Comparison of ENCODE assay signal across 29 cellular contexts in the genomic region with DNA sequence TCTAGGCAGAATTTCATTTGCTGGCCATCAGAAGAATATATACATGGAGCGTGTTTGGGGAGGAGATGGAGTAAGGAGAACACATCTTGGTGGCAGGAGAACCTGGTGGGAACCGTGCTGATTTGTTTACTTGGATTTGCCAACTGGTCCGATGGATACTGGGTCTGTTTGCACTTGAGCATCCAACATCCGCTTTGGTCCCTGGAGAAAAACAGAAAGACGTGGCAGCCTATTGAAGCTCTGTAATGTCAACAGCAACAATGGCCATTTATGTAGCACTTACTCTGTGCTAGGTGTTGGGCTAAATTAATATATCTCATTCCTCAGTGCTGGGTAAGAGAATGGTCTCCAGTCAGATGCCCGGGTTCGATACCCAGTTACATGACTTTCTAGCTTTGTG.
"Had no signal": no experiment of that assay in that cellular context is flagged by ENCODE, and none has a peak within 500 bp of the region (broad histone marks: within the 10 kb centered on the region; RNA-seq: fewer than 3 reads in every experiment).

No MANE protein-coding gene starts in this region.

- H3K27me3 ChIP-seq: breast epithelium, gastrocnemius medialis, hepatocyte, pancreas, sigmoid colon, thyroid gland, upper lobe of left lung had no signal

- H3K9me3 Mint-ChIP-seq: activated B cell treated with CpG ODN at 0.5 μM for 24 hours; activated CD8-positive, alpha-beta T cell treated with anti-CD3 and anti-CD28 coated beads for 36 hours; mesothelial cell of epicardium; naive B cell; stimulated activated effector memory CD8-positive, alpha-beta T cell treated with anti-CD3 and anti-CD28 coated beads, Interleukin-12 subunit alpha, Interleukin-12 subunit beta, amount 100 ng/mL, for 72 hours; stimulated activated naive CD8-positive, alpha-beta T cell treated with anti-CD3 and anti-CD28 coated beads, Interleukin-15, Interleukin-2, amounts not matched to agents 100 ng/mL and 50 ng/mL, for 24 hours; T-cell; T-helper 2 cell treated with Interferon-gamma antibody and Interleukin-4, amounts not matched to agents 5 μg/mL and 100 μg/mL, for 36 hours had no signal

- H3K27ac Mint-ChIP-seq: activated B cell treated with CpG ODN at 0.5 μM for 24 hours; activated CD8-positive, alpha-beta T cell treated with anti-CD3 and anti-CD28 coated beads for 36 hours; stimulated activated effector memory CD8-positive, alpha-beta T cell treated with anti-CD3 and anti-CD28 coated beads, Interleukin-12 subunit alpha, Interleukin-12 subunit beta, amount 100 ng/mL, for 72 hours; stimulated activated naive CD8-positive, alpha-beta T cell treated with anti-CD3 and anti-CD28 coated beads, Interleukin-15, Interleukin-2, amounts not matched to agents 100 ng/mL and 50 ng/mL, for 24 hours; T-cell; T-helper 2 cell treated with Interferon-gamma antibody and Interleukin-4, amounts not matched to agents 5 μg/mL and 100 μg/mL, for 36 hours had no signal

- ATAC-seq: activated CD8-positive, alpha-beta T cell treated with anti-CD3 and anti-CD28 coated beads for 36 hours; gastrocnemius medialis; pancreas; psoas muscle; stimulated activated effector memory CD8-positive, alpha-beta T cell treated with anti-CD3 and anti-CD28 coated beads, Interleukin-12 subunit alpha, Interleukin-12 subunit beta, amount 100 ng/mL, for 72 hours; T-cell had no signal

- H3K4me3 Mint-ChIP-seq: activated B cell treated with CpG ODN at 0.5 μM for 24 hours; stimulated activated effector memory CD8-positive, alpha-beta T cell treated with anti-CD3 and anti-CD28 coated beads, Interleukin-12 subunit alpha, Interleukin-12 subunit beta, amount 100 ng/mL, for 72 hours; T-cell had no signal

- H3K36me3 ChIP-seq: breast epithelium, gastrocnemius medialis, left ventricle myocardium inferior, pancreas, sigmoid colon, thyroid gland, upper lobe of left lung had no signal

- H3K9me3 ChIP-seq: breast epithelium, gastrocnemius medialis, left ventricle myocardium inferior, pancreas, psoas muscle, sigmoid colon, thyroid gland, upper lobe of left lung had no signal

- H3K27me3 Mint-ChIP-seq: activated B cell treated with CpG ODN at 0.5 μM for 24 hours; activated CD8-positive, alpha-beta T cell treated with anti-CD3 and anti-CD28 coated beads for 36 hours; naive B cell; stimulated activated naive CD8-positive, alpha-beta T cell treated with anti-CD3 and anti-CD28 coated beads, Interleukin-15, Interleukin-2, amounts not matched to agents 100 ng/mL and 50 ng/mL, for 24 hours; T-cell had no signal

- DNase-seq: activated B cell treated with CpG ODN at 0.5 μM for 24 hours; activated CD4-positive, alpha-beta T cell treated with anti-CD3 and anti-CD28 coated beads, Interleukin-2, amount 50 U/mL, for 1 hour; activated CD8-positive, alpha-beta T cell treated with anti-CD3 and anti-CD28 coated beads for 36 hours; activated gamma-delta T cell treated with Interleukin-2 at 50 U/mL for 16 hours; activated naive CD4-positive, alpha-beta T cell treated with anti-CD3 and anti-CD28 coated beads, Interleukin-2, amount 50 U/mL, for 16 hours; activated T-cell treated with anti-CD3 and anti-CD28 coated beads, Interleukin-2, amount 50 U/mL, for 1 hour; central memory CD4-positive, alpha-beta T cell; effector CD8-positive, alpha-beta T cell; gastrocnemius medialis; glutamatergic neuron; islet precursor cell; left ventricle myocardium inferior; naive B cell; pancreas; psoas muscle; sigmoid colon; small intestine; stimulated activated CD4-positive, alpha-beta T cell treated with anti-CD3 and anti-CD28 coated beads, Interleukin-4, amount 100 ng/mL, for 24 hours; T-cell; thyroid gland; upper lobe of left lung had no signal

- H3K36me3 Mint-ChIP-seq: mesothelial cell of epicardium; naive B cell; stimulated activated effector memory CD8-positive, alpha-beta T cell treated with anti-CD3 and anti-CD28 coated beads, Interleukin-12 subunit alpha, Interleukin-12 subunit beta, amount 100 ng/mL, for 72 hours; T-cell had no signal

- H3K4me3 ChIP-seq: breast epithelium, gastrocnemius medialis, hepatocyte, lung, pancreas, sigmoid colon, thyroid gland had no signal

- H3K27ac ChIP-seq: breast epithelium, epithelial cell of prostate, gastrocnemius medialis, hepatocyte, left ventricle myocardium inferior, pancreas, psoas muscle, sigmoid colon, thyroid gland, upper lobe of left lung had no signal
